17 cellular contexts compared by ENCODE assay signal in genomic region chr16:86865866-86866675, GRCh38.
A peak's percentile ranks its signal among the peaks of the same experiment; 100 is the strongest.
DNase-seq lines count a peak whose midpoint lies in the region; ATAC-seq and TF ChIP-seq lines count a peak whose summit lies in the region.
"Had no signal": no experiment of that assay in that cellular context is flagged by ENCODE, and none has a peak within 500 bp of the region (broad histone marks: within the 10 kb centered on the region; RNA-seq: fewer than 3 reads in every experiment).

No MANE protein-coding gene starts in this region.

- TF ChIP-seq CTCF in MCF 10A (IDR thresholded peaks at IDR 0.05; ENCODE audit: unreplicated experiment) (no peak), heart right ventricle (IDR thresholded peaks at IDR 0.05) (peak in 5 of 9 donors; percentile 7 to 45 (median 41))

- no peaks in the 10 kb centered on the region for H3K4me1 Mint-ChIP-seq in MCF 10A (ENCODE audit: insufficient read depth, unreplicated experiment)
- H3K4me1 Mint-ChIP-seq: activated T-helper 17 cell treated with anti-CD3 and anti-CD28 coated beads, Interleukin-2, amount 50 U/mL, for 72 hours; stimulated activated naive B cell treated with anti-CD40 and anti-IgM and Interleukin-4, amounts not matched to agents 10 μg/mL and 1 μg/mL and 100 μg/mL, for 72 hours had no signal

- CTCF ChIA-PET in MCF 10A (lab: Yijun Ruan, JAX), result no interaction called here

- in situ Hi-C loops in G401 (cut with HindIII; ENCODE audit: low sequenced_read_pairs), result no loop called here

- no peaks in the 10 kb centered on the region for H3K9me3 ChIP-seq in heart right ventricle
- H3K9me3 ChIP-seq: BE2C, pancreas had no signal

- WGBS in heart right ventricle, 2 donors, result 38 to 48% methylated on average over 24 of the region's 24 CpGs

- H3K36me3 ChIP-seq in heart right ventricle, result no peaks in the 10 kb centered on the region
- H3K36me3 ChIP-seq: BE2C, pancreas had no signal

- H3K27me3 ChIP-seq in heart right ventricle, result peaks cover 0 to 3% (median 0%) of the 10 kb centered on the region in 7 donors
- H3K27me3 ChIP-seq: pancreas had no signal

- peak overlapping the region; percentile 53 to 95 (median 88) for H3K27ac ChIP-seq in heart right ventricle
- H3K27ac ChIP-seq: HL-60, pancreas had no signal

- peaks cover 0 to 20% (median 5%) of the 10 kb centered on the region in 9 donors for H3K4me1 ChIP-seq in heart right ventricle
- H3K4me1 ChIP-seq: BE2C, pancreas had no signal

- intact Hi-C loops in MCF 10A (cut with micrococcal nuclease), result no loop called here
- intact Hi-C loops in heart right ventricle (cut with DNase I), result loop anchor here in 2 of 10 donors (5.0 to 10.0 kb wide), 2 partner anchors 119 to 121 kb away; no protein-coding TSS in a partner anchor
- intact Hi-C loops in sciatic nerve (cut with DNase I), result no loop called here

- H3K4me3 Mint-ChIP-seq in MCF 10A (ENCODE audit: unreplicated experiment), result no peak overlapping the region
- H3K4me3 Mint-ChIP-seq: activated T-helper 17 cell treated with anti-CD3 and anti-CD28 coated beads, Interleukin-2, amount 50 U/mL, for 72 hours; stimulated activated naive B cell treated with anti-CD40 and anti-IgM and Interleukin-4, amounts not matched to agents 10 μg/mL and 1 μg/mL and 100 μg/mL, for 72 hours had no signal

- peaks cover 11% of the 10 kb centered on the region for H3K27me3 Mint-ChIP-seq in MCF 10A (ENCODE audit: insufficient read depth, unreplicated experiment)

- DNase-seq in G401 (ENCODE audit: low spot score) (peak; percentile 4), MCF 10A (ENCODE audit: unreplicated experiment) (peak; percentile 77), heart right ventricle (peak; percentile 84 to 86), sciatic nerve (ENCODE audit: low spot score) (no peak), GM19238 (ENCODE audit: insufficient read length, low spot score) (no peak), NCI-H146 (lab: John Stamatoyannopoulos, UW) (no peak)
- DNase-seq: BE2C; DMS79; NCI-H446; stimulated activated CD4-positive, alpha-beta T cell treated with anti-CD3 and anti-CD28 coated beads, Interleukin-2, amount 100 ng/mL, for 48 hours; stimulated activated naive B cell treated with anti-CD40 and anti-IgM and Interleukin-4, amounts not matched to agents 10 μg/mL and 1 μg/mL and 100 μg/mL, for 72 hours had no signal

- no peaks in the 10 kb centered on the region for H3K9me3 Mint-ChIP-seq in MCF 10A (ENCODE audit: unreplicated experiment)

- no peaks in the 10 kb centered on the region for H3K36me3 Mint-ChIP-seq in MCF 10A (ENCODE audit: insufficient read depth, unreplicated experiment)
- H3K36me3 Mint-ChIP-seq: stimulated activated naive B cell treated with anti-CD40 and anti-IgM and Interleukin-4, amounts not matched to agents 10 μg/mL and 1 μg/mL and 100 μg/mL, for 72 hours had no signal

- peak overlapping the region in 1 of 10 donors; percentile 13 for H3K4me3 ChIP-seq in heart right ventricle
- H3K4me3 ChIP-seq: GM12878, pancreas had no signal

- BruUV-seq in MCF 10A (replicated peaks; lab: Mats Ljungman, UMichigan), result no TSS peak

- no peak overlapping the region for H3K27ac Mint-ChIP-seq in MCF 10A (ENCODE audit: low read depth, unreplicated experiment)
- H3K27ac Mint-ChIP-seq: activated T-helper 17 cell treated with anti-CD3 and anti-CD28 coated beads, Interleukin-2, amount 50 U/mL, for 72 hours; stimulated activated naive B cell treated with anti-CD40 and anti-IgM and Interleukin-4, amounts not matched to agents 10 μg/mL and 1 μg/mL and 100 μg/mL, for 72 hours had no signal

- ATAC-seq in heart right ventricle (peak; percentile 94 to 99 (median 98)), sciatic nerve (peak; percentile 69), GM21825 (IDR thresholded peaks at IDR 0.05; ENCODE audit: unreplicated experiment) (no peak), GM18870 (IDR thresholded peaks at IDR 0.05; ENCODE audit: unreplicated experiment) (no peak)
- ATAC-seq: activated T-helper 17 cell treated with anti-CD3 and anti-CD28 coated beads, Interleukin-2, amount 50 U/mL, for 72 hours; GM12878; pancreas; stimulated activated naive B cell treated with anti-CD40 and anti-IgM and Interleukin-4, amounts not matched to agents 10 μg/mL and 1 μg/mL and 100 μg/mL, for 72 hours had no signal

- POLR2A ChIA-PET in MCF 10A (lab: Yijun Ruan, JAX), result no interaction called here

Comparison
In these comparisons a context has a peak if more than half of its experiments do, and no peak if none do; other contexts are left out.
1. DNase-seq: peak in G401 (single experiment), MCF 10A (single experiment) and heart right ventricle (2 of 2); none in sciatic nerve (single experiment), GM19238 (single experiment) and NCI-H146 (single experiment).
2. ATAC-seq: peak in heart right ventricle (8 of 8) and sciatic nerve (single experiment); none in GM21825 (single experiment) and GM18870 (single experiment).